Comparison of ENCODE assay signal across 15 cellular contexts in the genomic region with DNA sequence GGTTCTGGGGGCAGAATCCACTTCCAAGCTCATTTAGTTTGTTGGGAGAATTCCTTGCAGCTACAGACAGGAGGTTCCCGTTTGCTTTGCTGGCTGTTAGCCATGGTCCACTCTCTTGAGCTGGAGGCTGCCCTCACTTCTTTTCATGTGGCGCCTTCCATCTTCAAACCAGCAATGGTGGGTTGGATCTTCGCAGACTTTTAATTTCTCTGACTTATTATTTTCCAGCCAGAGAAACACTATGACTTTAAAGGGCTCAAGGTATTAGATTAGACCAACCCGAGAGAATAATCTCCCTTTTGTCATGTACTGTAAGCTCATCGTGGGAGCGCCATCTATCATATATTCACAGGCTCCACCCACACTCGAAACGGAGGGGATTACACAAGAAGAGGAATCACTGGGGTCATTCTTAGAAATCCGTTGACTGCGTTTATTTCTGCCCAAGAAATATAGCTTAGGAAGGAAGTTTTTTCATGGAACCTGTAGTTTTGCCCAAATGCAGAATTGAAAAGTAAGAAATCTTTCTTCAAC. TPM values are rescaled to one million over a fixed set of nuclear protein-coding genes. Genes with fewer than 3 reads are reported as not detected.
"Had no signal": no experiment of that assay in that cellular context is flagged by ENCODE, and none has a peak within 500 bp of the region (broad histone marks: within the 10 kb centered on the region; RNA-seq: fewer than 3 reads in every experiment).

No MANE protein-coding gene starts in this region.

- H3K36me3 ChIP-seq: esophagus squamous epithelium, suprapubic skin had no signal

- FAIRE-seq: TTC549 had no signal

- DNase-seq: activated CD4-positive, alpha-beta T cell treated with anti-CD3 and anti-CD28 coated beads for 36 hours; activated CD4-positive, alpha-beta T cell treated with anti-CD3 and anti-CD28 coated beads, Interleukin-2, amount 50 U/mL, for 48 hours; activated naive CD4-positive, alpha-beta T cell; activated naive CD8-positive, alpha-beta T cell treated with anti-CD3 and anti-CD28 coated beads for 36 hours; body of pancreas; effector memory CD8-positive, alpha-beta T cell; esophagus squamous epithelium; left colon; retina; trophoblast cell had no signal

- H3K9me3 ChIP-seq: body of pancreas, suprapubic skin had no signal

- H3K27ac ChIP-seq: body of pancreas, suprapubic skin had no signal

- ATAC-seq: activated CD4-positive, alpha-beta T cell treated with anti-CD3 and anti-CD28 coated beads for 36 hours; activated T-helper 17 cell treated with anti-CD3 and anti-CD28 coated beads, Interleukin-2, amount 50 U/mL, for 72 hours; body of pancreas; effector memory CD8-positive, alpha-beta T cell; left colon; WTC11 had no signal

- H3K4me1 ChIP-seq: body of pancreas, suprapubic skin had no signal

- H3K4me3 ChIP-seq: body of pancreas, esophagus squamous epithelium, suprapubic skin had no signal

RNA-seq across cellular contexts. Expression of a gene that starts 38.9 kb away (rescaled TPM):
- total RNA-seq: activated naive CD8-positive, alpha-beta T cell treated with anti-CD3 and anti-CD28 coated beads for 36 hours; activated T-helper 17 cell treated with anti-CD3 and anti-CD28 coated beads, Interleukin-2, amount 50 U/mL, for 72 hours; T-helper 2 cell treated with Interferon-gamma antibody and Interleukin-4, amounts not matched to agents 100 ng/mL and 5 ng/mL, for 36 hours had no signal
